In the genomic region with DNA sequence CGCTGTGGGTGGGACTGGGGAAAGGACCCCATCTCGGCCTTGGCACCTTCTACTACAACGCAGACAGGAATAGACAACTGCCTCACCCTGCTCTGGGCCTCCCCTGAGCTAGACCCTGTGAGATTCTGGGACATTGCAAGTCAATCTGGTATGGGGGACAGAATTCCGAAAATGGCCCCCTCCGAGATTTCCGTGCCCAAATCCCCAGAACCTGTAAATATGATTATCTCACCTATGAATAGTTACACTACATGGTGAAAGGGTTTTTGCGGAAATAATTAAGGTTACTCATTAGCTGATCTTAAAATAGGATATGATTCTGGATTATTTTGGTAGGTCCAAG, we compare ENCODE assay signal across 8 cellular contexts. TPM values are rescaled to one million over a fixed set of nuclear protein-coding genes. Genes with fewer than 3 reads are reported as not detected.
DNase-seq lines count a peak whose midpoint lies in the region; ATAC-seq, FAIRE-seq and TF ChIP-seq lines count a peak whose summit lies in the region.

No MANE protein-coding gene starts in this region.

- H3K27me3 ChIP-seq in heart left ventricle (no peaks in the 10 kb centered on the region), vagina (no peaks in the 10 kb centered on the region)

- H3K27me3 Mint-ChIP-seq in mesothelial cell of epicardium (ENCODE audit: low read depth), result no peaks in the 10 kb centered on the region

- H3K4me1 ChIP-seq in heart left ventricle (peaks cover 7 to 47% (median 30%) of the 10 kb centered on the region in 12 donors), vagina (peaks cover 41% of the 10 kb centered on the region)

- WGBS in heart left ventricle, 4 donors, result 8 to 18% (median 11%) methylated on average over 6 to 7 of the region's 7 CpGs

- H3K36me3 ChIP-seq in heart left ventricle, result peaks cover 0 to 23% (median 17%) of the 10 kb centered on the region in 9 donors
- H3K36me3 ChIP-seq in vagina, result peaks cover 0 to 18% of the 10 kb centered on the region in 2 donors

- peak overlapping the region; percentile 79 to 99 (median 94) for H3K27ac ChIP-seq in heart left ventricle
- peak overlapping the region; percentile 97 for H3K27ac ChIP-seq in vagina

- H3K9me3 ChIP-seq in heart left ventricle, result no peaks in the 10 kb centered on the region
- H3K9me3 ChIP-seq in vagina, result no peaks in the 10 kb centered on the region

- TF ChIP-seq CTCF in heart left ventricle (IDR thresholded peaks at IDR 0.05) (no peak), cardiac fibroblast (IDR thresholded peaks at IDR 0.05; ENCODE audit: low read depth, low read length) (no peak), mesothelial cell of epicardium (IDR thresholded peaks at IDR 0.05; ENCODE audit: unreplicated experiment) (no peak), vagina (IDR thresholded peaks at IDR 0.05) (no peak)

- H3K4me3 ChIP-seq in heart left ventricle, result peak overlapping the region; percentile 70 to 97 (median 86)
- H3K4me3 ChIP-seq in cardiac fibroblast (replicated peaks in 1 of 2; ENCODE audit: low read depth in 2 of 2, low read length in 2 of 2), result peak overlapping the region; percentile 84 to 85
- H3K4me3 ChIP-seq in vagina, result peak overlapping the region; percentile 76 to 93

- no peaks in the 10 kb centered on the region for H3K9me3 Mint-ChIP-seq in mesothelial cell of epicardium

- DNase-seq in heart left ventricle (no peak), cardiac septum (ENCODE audit: low spot score) (no peak), cardiac fibroblast (ENCODE audit: low read depth in 2 of 2) (no peak), mesothelial cell of epicardium (ENCODE audit: low spot score in 2 of 2, unreplicated experiment in 2 of 2) (no peak), vagina (ENCODE audit: extremely low spot score in 2 of 2) (no peak), H54 (ENCODE audit: insufficient read length, low spot score) (no peak), dedifferentiated amniotic fluid mesenchymal stem cell (ENCODE audit: extremely low spot score) (no peak)

- ATAC-seq in heart left ventricle (peak in 1 of 4 donors; percentile 40), HG03432 (IDR thresholded peaks at IDR 0.05; ENCODE audit: unreplicated experiment) (no peak)

- TF ChIP-seq POLR2A in heart left ventricle (IDR thresholded peaks at IDR 0.05) (no peak), vagina (IDR thresholded peaks at IDR 0.05) (no peak), H54 (IDR thresholded peaks at IDR 0.05; ENCODE audit: low read depth, low read length) (no peak)

- intact Hi-C loops in heart left ventricle (cut with DNase I) (loop anchor here in 1 of 10 donors (2.0 kb wide), 1 partner anchor 19 kb away; no protein-coding TSS in a partner anchor), cardiac septum (cut with DNase I) (no loop called here), vagina (cut with DNase I) (no loop called here)

- no peaks in the 10 kb centered on the region for H3K36me3 Mint-ChIP-seq in mesothelial cell of epicardium

- peak overlapping the region; percentile 99 for H3K27ac Mint-ChIP-seq in mesothelial cell of epicardium

- H3K4me1 Mint-ChIP-seq in mesothelial cell of epicardium, result peaks cover 32% of the 10 kb centered on the region

- FAIRE-seq in H54 (lab: Jason Lieb, UNC), result no peak

- H3K4me3 Mint-ChIP-seq in mesothelial cell of epicardium, result peak overlapping the region; percentile 92

RNA-seq across cellular contexts. Expression of a gene that starts 0.6 kb away (rescaled TPM):
- total RNA-seq in heart left ventricle (10 to 100 TPM in 8 of 9 donors, 1 to 10 TPM in 1; 9.0 to 13.4 (median 10.5) TPM), cardiac septum (13.8 TPM), mesothelial cell of epicardium (24.4 to 27.1 TPM (median 24.9 TPM) in 3 replicates), vagina (14.0 TPM)
- polyA plus RNA-seq in heart left ventricle, result 1 to 10 TPM; 6.9 to 9.2 TPM

RNA-seq across cellular contexts. Expression of a gene that starts 8.4 kb away (rescaled TPM):
- total RNA-seq in heart left ventricle, result 1 to 10 TPM; 1.8 to 5.0 (median 3.6) TPM
- 1 to 10 TPM; 5.9 to 9.1 TPM for polyA plus RNA-seq in heart left ventricle
- 2.0 TPM for total RNA-seq in cardiac septum
- total RNA-seq in mesothelial cell of epicardium, result 12.5 to 14.2 TPM (median 14.2 TPM) in 3 replicates
- 35.8 TPM for total RNA-seq in vagina

RNA-seq across cellular contexts. Expression of a gene that starts 23.6 kb away (rescaled TPM):
- total RNA-seq in heart left ventricle (100 to 1,000 TPM; 122 to 265 (median 163) TPM), cardiac septum (140 TPM), mesothelial cell of epicardium (577 to 599 TPM (median 579 TPM) in 3 replicates), vagina (274 TPM)
- 100 to 1,000 TPM in 1 of 2 donors, 10 to 100 TPM in 1; 88.0 to 160 TPM for polyA plus RNA-seq in heart left ventricle

RNA-seq across cellular contexts. Expression of a gene that starts 34.7 kb away (rescaled TPM):
- total RNA-seq in heart left ventricle (100 to 1,000 TPM; 113 to 155 (median 129) TPM), cardiac septum (138 TPM), mesothelial cell of epicardium (82.9 to 86.5 TPM (median 84.3 TPM) in 3 replicates), vagina (76.4 TPM)
- 100 to 1,000 TPM; 192 to 266 TPM for polyA plus RNA-seq in heart left ventricle

RNA-seq across cellular contexts. Expression of a gene that starts 38.2 kb away (rescaled TPM):
- total RNA-seq in heart left ventricle (100 to 1,000 TPM in 6 of 9 donors, 10 to 100 TPM in 3; 35.3 to 139 (median 115) TPM), cardiac septum (111 TPM), mesothelial cell of epicardium (66.2 to 74.7 TPM (median 73.4 TPM) in 3 replicates), vagina (33.6 TPM)
- polyA plus RNA-seq in heart left ventricle, result 100 to 1,000 TPM in 1 of 2 donors, 10 to 100 TPM in 1; 64.7 to 114 TPM
